In genomic region chrX:125402807-125403206, GRCh38 we compare ENCODE assay signal across 8 cellular contexts.
"Had no signal": no experiment of that assay in that cellular context is flagged by ENCODE, and none has a peak within 500 bp of the region (broad histone marks: within the 10 kb centered on the region; RNA-seq: fewer than 3 reads in every experiment).

No MANE protein-coding gene starts in this region.

- FAIRE-seq: G401.6, GM12878, GM12891, GM12892, GM18507, GM19239 had no signal

- H3K4me3 ChIP-seq: GM12878 had no signal

- DNase-seq: GDM1, GF-D8 had no signal

- ATAC-seq: GM12878 had no signal
